Comparison of ENCODE assay signal across 1 cellular context in genomic region chr5:2015116-2015848, GRCh38.
TF ChIP-seq lines count a peak whose summit lies in the region.

No MANE protein-coding gene starts in this region.

TF ChIP-seq in SK-N-SH, 30 proteins besides CTCF, POLR2A, EP300 and RAD21 (continued from another document):
- no peak for TF ChIP-seq PBX3 (IDR thresholded peaks at IDR 0.05)
- TF ChIP-seq CHD2 (IDR thresholded peaks at IDR 0.05; ENCODE audit: low read length, partially characterized antibody): no peak
- no peak for TF ChIP-seq TEAD4 (IDR thresholded peaks at IDR 0.05; ENCODE audit: borderline replicate concordance, insufficient read depth)
